21 cellular contexts compared by ENCODE assay signal in the genomic region with DNA sequence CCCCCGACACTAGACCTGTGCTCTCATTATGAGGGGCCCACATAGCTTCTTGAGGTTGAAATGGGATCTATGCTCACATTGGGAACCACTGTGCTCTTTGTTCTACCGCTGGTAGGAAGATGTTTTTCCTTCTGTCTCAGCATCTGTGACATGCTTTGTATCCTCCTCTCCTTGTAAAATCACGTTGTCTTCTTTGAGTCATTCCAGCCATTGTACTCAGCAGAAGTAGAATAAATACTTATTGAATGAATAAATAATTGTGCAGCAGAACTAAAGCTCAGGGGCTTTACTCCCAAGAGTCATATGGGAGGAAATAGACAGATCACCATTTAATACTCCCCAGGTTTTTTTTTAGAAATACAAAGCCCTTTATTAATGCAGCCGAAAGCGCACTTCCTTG.
A peak's percentile ranks its signal among the peaks of the same experiment; 100 is the strongest.
DNase-seq lines count a peak whose midpoint lies in the region; ATAC-seq, FAIRE-seq and TF ChIP-seq lines count a peak whose summit lies in the region.
"Had no signal": no experiment of that assay in that cellular context is flagged by ENCODE, and none has a peak within 500 bp of the region (broad histone marks: within the 10 kb centered on the region; RNA-seq: fewer than 3 reads in every experiment).

No MANE protein-coding gene starts in this region.

- peaks cover 0 to 13% (median 2%) of the 10 kb centered on the region in 3 donors for H3K4me1 Mint-ChIP-seq in CD8-positive, alpha-beta memory T cell

- intact Hi-C loops in esophagus squamous epithelium (cut with DNase I), result no loop called here
- intact Hi-C loops in sigmoid colon (cut with DNase I), result loop anchor here (10.0 kb wide), 1 partner anchor 64 kb away; no protein-coding TSS in a partner anchor

- no peaks in the 10 kb centered on the region for H3K27me3 Mint-ChIP-seq in CD8-positive, alpha-beta memory T cell
- H3K27me3 Mint-ChIP-seq: CD4-positive, CD25-positive, alpha-beta regulatory T cell had no signal

- no peaks in the 10 kb centered on the region for H3K27me3 ChIP-seq in CD8-positive, alpha-beta memory T cell (ENCODE audit: insufficient read depth, low read length, poor library complexity, severe bottlenecking)
- no peaks in the 10 kb centered on the region for H3K27me3 ChIP-seq in esophagus squamous epithelium
- H3K27me3 ChIP-seq in sigmoid colon, result no peaks in the 10 kb centered on the region
- H3K27me3 ChIP-seq: BLaER1 had no signal

- FAIRE-seq in frontal cortex (lab: Jason Lieb, UNC), result no peak
- FAIRE-seq: A204.1, D721Med, G401.6, GM12891, H1, HepG2, HTR-8/SVneo had no signal

- no peak for DNase-seq in CD8-positive, alpha-beta memory T cell
- DNase-seq in SK-MEL-5 (ENCODE audit: low read depth, low spot score) (peak; percentile 87), esophagus squamous epithelium (lab: John Stamatoyannopoulos, UW) (no peak), sigmoid colon (no peak), AML-193 (lab: John Stamatoyannopoulos, UW) (no peak), frontal cortex (ENCODE audit: low spot score in 2 of 2) (no peak)
- DNase-seq: CD4-positive, CD25-positive, alpha-beta regulatory T cell; COR-L47; DMS153; DMS79 treated with DMSO at 0.1 percent for 48 hours; EL had no signal

- no peak overlapping the region for H3K27ac ChIP-seq in CD8-positive, alpha-beta memory T cell (ENCODE audit: low read depth, low read length)
- H3K27ac ChIP-seq in esophagus squamous epithelium, result peak overlapping the region in 3 of 4 donors; percentile 42 to 76 (median 75)
- H3K27ac ChIP-seq in sigmoid colon, result peak overlapping the region; percentile 25 to 86 (median 72)
- H3K27ac ChIP-seq: BLaER1 had no signal

- H3K9me3 ChIP-seq in CD8-positive, alpha-beta memory T cell (ENCODE audit: low read length), result no peaks in the 10 kb centered on the region
- no peaks in the 10 kb centered on the region for H3K9me3 ChIP-seq in esophagus squamous epithelium
- H3K9me3 ChIP-seq in sigmoid colon, result no peaks in the 10 kb centered on the region
- H3K9me3 ChIP-seq: BLaER1, HAP-1 had no signal

- ATAC-seq in GM18511 (IDR thresholded peaks at IDR 0.05; ENCODE audit: unreplicated experiment), result no peak
- ATAC-seq: HepG2 had no signal

- peak overlapping the region in 5 of 8 donors; percentile 4 to 78 (median 44) for H3K27ac Mint-ChIP-seq in CD8-positive, alpha-beta memory T cell

- H3K9me3 Mint-ChIP-seq in CD8-positive, alpha-beta memory T cell, result peaks cover 0 to 3% (median 0%) of the 10 kb centered on the region in 5 donors

- POLR2A ChIA-PET in CD8-positive, alpha-beta memory T cell (lab: Charles Lee), result no interaction called here

- in situ Hi-C loops in SK-MEL-5 (cut with HindIII; ENCODE audit: low pct_unique_long_range_greater_than_20kb, low sequenced_read_pairs), result no loop called here

- CTCF ChIA-PET in CD8-positive, alpha-beta memory T cell (lab: Charles Lee), result interaction anchor here (2.0 kb wide), 1 partner anchor 15 kb away, joined by 10 read pairs; no protein-coding TSS in a partner anchor

- no peaks in the 10 kb centered on the region for H3K4me1 ChIP-seq in CD8-positive, alpha-beta memory T cell (ENCODE audit: insufficient read depth, low read length)
- H3K4me1 ChIP-seq in esophagus squamous epithelium (peaks cover 0 to 55% (median 34%) of the 10 kb centered on the region in 3 donors), sigmoid colon (peaks cover 0 to 60% (median 56%) of the 10 kb centered on the region in 4 donors)
- H3K4me1 ChIP-seq: HAP-1 had no signal

- TF ChIP-seq CTCF in esophagus squamous epithelium (IDR thresholded peaks at IDR 0.05) (no peak), sigmoid colon (IDR thresholded peaks at IDR 0.05) (no peak)

- TF ChIP-seq EP300 in sigmoid colon (IDR thresholded peaks at IDR 0.05), result peak in 1 of 4 donors; percentile 49

- no peaks in the 10 kb centered on the region for H3K36me3 ChIP-seq in CD8-positive, alpha-beta memory T cell (ENCODE audit: insufficient read depth, low read length)
- H3K36me3 ChIP-seq in esophagus squamous epithelium (peaks cover 11 to 68% (median 11%) of the 10 kb centered on the region in 3 donors), sigmoid colon (peaks cover 13 to 66% (median 21%) of the 10 kb centered on the region in 4 donors)
- H3K36me3 ChIP-seq: BLaER1, HAP-1 had no signal

- peaks cover 30 to 86% (median 47%) of the 10 kb centered on the region in 3 donors for H3K36me3 Mint-ChIP-seq in CD8-positive, alpha-beta memory T cell

- TF ChIP-seq POLR2A in esophagus squamous epithelium (IDR thresholded peaks at IDR 0.05) (no peak), sigmoid colon (IDR thresholded peaks at IDR 0.05) (no peak)

- 70 to 74% methylated on average over 5 of the region's 5 CpGs for WGBS in esophagus squamous epithelium, 2 donors
- 75 to 90% methylated on average over 5 of the region's 5 CpGs for WGBS in sigmoid colon, 2 donors

- no peak overlapping the region for H3K4me3 ChIP-seq in CD8-positive, alpha-beta memory T cell (ENCODE audit: low read length)
- no peak overlapping the region for H3K4me3 ChIP-seq in esophagus squamous epithelium
- H3K4me3 ChIP-seq in sigmoid colon, result no peak overlapping the region
- H3K4me3 ChIP-seq: BLaER1, HAP-1 had no signal

- H3K4me3 Mint-ChIP-seq in CD8-positive, alpha-beta memory T cell, result no peak overlapping the region
- H3K4me3 Mint-ChIP-seq: CD4-positive, CD25-positive, alpha-beta regulatory T cell had no signal
